24 cellular contexts compared by ENCODE assay signal in the genomic region with DNA sequence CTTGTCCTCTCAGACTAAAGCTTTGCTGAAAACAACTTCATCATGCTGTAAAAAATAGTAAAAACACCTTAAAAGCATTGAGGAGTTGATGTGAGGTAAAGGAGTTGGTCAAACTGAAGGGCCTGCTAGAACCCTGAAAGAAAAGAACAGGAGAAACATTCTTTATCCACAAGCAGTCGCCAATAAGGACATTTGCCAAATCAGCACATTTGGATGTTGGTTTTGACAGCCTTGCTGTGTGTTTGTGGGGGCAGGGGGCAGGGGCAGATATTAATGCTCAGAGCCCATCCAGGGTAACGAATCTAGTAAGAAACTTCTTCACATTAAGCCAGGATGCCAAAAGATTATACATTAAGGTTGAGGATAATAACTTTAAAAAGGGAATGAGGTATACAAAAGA.
A peak's percentile ranks its signal among the peaks of the same experiment; 100 is the strongest.
DNase-seq lines count a peak whose midpoint lies in the region; ATAC-seq, FAIRE-seq and TF ChIP-seq lines count a peak whose summit lies in the region.
"Had no signal": no experiment of that assay in that cellular context is flagged by ENCODE, and none has a peak within 500 bp of the region (broad histone marks: within the 10 kb centered on the region; RNA-seq: fewer than 3 reads in every experiment).

No MANE protein-coding gene starts in this region.

- dilution Hi-C loops in IMR-90 (cut with HindIII; ENCODE audit: low sequenced_read_pairs, unreplicated experiment), result no loop called here

- H3K4me2 ChIP-seq in HepG2 (ENCODE audit: low read depth, low read length), result no peak overlapping the region
- H3K4me2 ChIP-seq in IMR-90 (ENCODE audit: low read depth, low read length), result no peak overlapping the region
- H3K4me2 ChIP-seq: BLaER1 had no signal

- H4K20me1 ChIP-seq in HepG2 (ENCODE audit: insufficient read depth, low read length), result no peaks in the 10 kb centered on the region
- H4K20me1 ChIP-seq in IMR-90 (ENCODE audit: insufficient read depth, low read length), result no peaks in the 10 kb centered on the region
- H4K20me1 ChIP-seq: BLaER1 had no signal

- TF ChIP-seq POLR2A in HepG2 (IDR thresholded peaks at IDR 0.05; ENCODE audit: insufficient read depth in 1 of 2, low read depth in 2 of 2, low read length in 2 of 2) (no peak), right lobe of liver (IDR thresholded peaks at IDR 0.05) (no peak), IMR-90 (IDR thresholded peaks at IDR 0.05; ENCODE audit: low read depth, low read length) (no peak)

- H3K4me1 ChIP-seq in HepG2 (ENCODE audit: insufficient read depth, low read length) (no peaks in the 10 kb centered on the region), right lobe of liver (no peaks in the 10 kb centered on the region), IMR-90 (ENCODE audit: control insufficient read depth, insufficient read depth, low read length) (no peaks in the 10 kb centered on the region)
- H3K4me1 ChIP-seq: BE2C, BLaER1 had no signal

- CTCF ChIA-PET in HepG2 (lab: Yijun Ruan, JAX; ENCODE audit: low intra/inter-chr PET ratio, low total read pairs), result no interaction called here
- CTCF ChIA-PET in IMR-90 (lab: Yijun Ruan, JAX), result interaction anchor here (0.6 kb wide), 1 partner anchor 55 kb away, joined by 12 read pairs; no protein-coding TSS in a partner anchor

- H3K23ac ChIP-seq in IMR-90 (ENCODE audit: low read depth, low read length), result no peak overlapping the region

- 3% methylated on average over 2 of the region's 2 CpGs for WGBS in HepG2 (ENCODE audit: low lambda C conversion rate)
- WGBS in right lobe of liver (ENCODE audit: insufficient coverage, low coverage, low lambda C conversion rate, missing lambda C conversion rate), result 43% methylated on average over 2 of the region's 2 CpGs
- WGBS in IMR-90 (ENCODE audit: extremely low coverage in 2 of 2, insufficient read length in 1 of 2), 2 experiments, result no CpG with 5 or more reads among the region's 2 CpGs

- H3K79me1 ChIP-seq in IMR-90 (ENCODE audit: low read depth in 1 of 2, low read length in 2 of 2), result no peaks in the 10 kb centered on the region

- no peak overlapping the region for H3K18ac ChIP-seq in IMR-90 (ENCODE audit: low read depth, low read length)

- no peak overlapping the region for H2AFZ ChIP-seq in HepG2 (ENCODE audit: low read length)
- no peak overlapping the region for H2AFZ ChIP-seq in IMR-90 (replicated peaks; ENCODE audit: low read length, poor library complexity)

- H2AK9ac ChIP-seq in IMR-90 (replicated peaks; ENCODE audit: low read depth, low read length, poor library complexity), result no peak overlapping the region

- POLR2A ChIA-PET in HepG2 (lab: Yijun Ruan, JAX), result no interaction called here
- POLR2A ChIA-PET in IMR-90 (lab: Charles Lee; ENCODE audit: unreplicated experiment), result interaction anchor here (0.6 kb wide), 1 partner anchor 1287 kb away, joined by 3 read pairs; no protein-coding TSS in a partner anchor

- no peak overlapping the region for H2BK5ac ChIP-seq in IMR-90 (ENCODE audit: low read depth, low read length, poor library complexity, severe bottlenecking)

- H3K9me3 ChIP-seq in HepG2 (ENCODE audit: low read length) (peaks cover 41% of the 10 kb centered on the region), right lobe of liver (peaks cover 0 to 7% (median 0%) of the 10 kb centered on the region in 4 donors), IMR-90 (ENCODE audit: control insufficient read depth, insufficient read depth, low read length) (no peaks in the 10 kb centered on the region; the same call in 1 of the 2 replicates)

- no peak overlapping the region for H3K56ac ChIP-seq in IMR-90 (ENCODE audit: extremely low read depth, insufficient read depth, low read length)

- ATAC-seq in HepG2 (no peak), right lobe of liver (no peak), IMR-90 (ENCODE audit: low read depth) (no peak), GM18858 (IDR thresholded peaks at IDR 0.05; ENCODE audit: unreplicated experiment) (no peak)
- ATAC-seq: GM12878 had no signal

- H2AK5ac ChIP-seq in IMR-90 (ENCODE audit: low read depth, low read length), result no peak overlapping the region

- H2BK15ac ChIP-seq in IMR-90 (ENCODE audit: low read depth, low read length), result no peak overlapping the region

- no peak overlapping the region for H2BK120ac ChIP-seq in IMR-90 (ENCODE audit: low read depth, low read length)

- BruUV-seq in HepG2 (replicated peaks; lab: Mats Ljungman, UMichigan) (no TSS peak), IMR-90 (replicated peaks; lab: Mats Ljungman, UMichigan) (no TSS peak)

- in situ Hi-C loops in HepG2 (cut with HindIII; ENCODE audit: extremely low pct_ligation_motif_present, low pct_unique_long_range_greater_than_20kb), result no loop called here
- in situ Hi-C loops in IMR-90 (cut with MboI; ENCODE audit: low sequenced_read_pairs), result no loop called here
- in situ Hi-C loops in GM13977 (cut with MboI; ENCODE audit: low pct_unique_long_range_greater_than_20kb, low sequenced_read_pairs, unreplicated experiment), result no loop called here

- H4K8ac ChIP-seq in IMR-90 (ENCODE audit: low read depth in 2 of 2, low read length in 2 of 2), result no peak overlapping the region

- no peak overlapping the region for H3K4ac ChIP-seq in IMR-90 (ENCODE audit: low read depth, low read length)

- no peak overlapping the region for H3K9ac ChIP-seq in HepG2 (ENCODE audit: insufficient read depth, low read depth, low read length)
- no peak overlapping the region for H3K9ac ChIP-seq in IMR-90 (ENCODE audit: low read depth, low read length)
- H3K9ac ChIP-seq: BLaER1 had no signal

- H3K4me3 ChIP-seq in HepG2 (replicated peaks in 1 of 3; ENCODE audit: insufficient read depth in 1 of 3, low read depth in 2 of 3, low read length in 3 of 3) (no peak overlapping the region), right lobe of liver (no peak overlapping the region), IMR-90 (ENCODE audit: insufficient read depth, low read depth, low read length) (no peak overlapping the region)
- H3K4me3 ChIP-seq: BLaER1, GM12878 had no signal

- H3K79me2 ChIP-seq in HepG2 (ENCODE audit: insufficient read depth, low read length), result no peaks in the 10 kb centered on the region

- H3K14ac ChIP-seq in IMR-90 (replicated peaks; ENCODE audit: low read depth, low read length), result no peak overlapping the region

- H4K5ac ChIP-seq in IMR-90 (ENCODE audit: low read depth, low read length), result no peak overlapping the region

- TF ChIP-seq CTCF in HepG2 (CRISPR knock-in tag; IDR thresholded peaks at IDR 0.05) (no peak), right lobe of liver (IDR thresholded peaks at IDR 0.05) (no peak), IMR-90 (conservative IDR thresholded peaks at IDR 0.05; ENCODE audit: low read depth, low read length) (no peak), GM13977 (IDR thresholded peaks at IDR 0.05; ENCODE audit: extremely low read depth, insufficient read depth, missing control alignments) (no peak)

- H3K36me3 ChIP-seq in HepG2 (replicated peaks in 1 of 2; ENCODE audit: control insufficient read depth in 1 of 2, insufficient read depth in 2 of 2, low read length in 2 of 2) (no peaks in the 10 kb centered on the region), right lobe of liver (no peaks in the 10 kb centered on the region), IMR-90 (ENCODE audit: control insufficient read depth, insufficient read depth, low read length) (no peaks in the 10 kb centered on the region)
- H3K36me3 ChIP-seq: BE2C, BLaER1 had no signal

- intact Hi-C loops in HepG2 (cut with micrococcal nuclease; ENCODE audit: unreplicated experiment), result no loop called here
- intact Hi-C loops in right lobe of liver (cut with DNase I), result no loop called here
- intact Hi-C loops in IMR-90 (cut with micrococcal nuclease), result no loop called here

- no peak overlapping the region for H2BK20ac ChIP-seq in IMR-90 (ENCODE audit: low read depth, low read length)

- H3K9me1 ChIP-seq in IMR-90 (ENCODE audit: insufficient read depth, low read length), result no peaks in the 10 kb centered on the region

- H4K91ac ChIP-seq in IMR-90 (ENCODE audit: insufficient read depth, low read depth, low read length), result no peak overlapping the region

- TF ChIP-seq RAD21 in HepG2 (CRISPR knock-in tag; IDR thresholded peaks at IDR 0.05) (no peak), IMR-90 (IDR thresholded peaks at IDR 0.05; ENCODE audit: low read length) (no peak)

- H3K27ac ChIP-seq in HepG2 (ENCODE audit: extremely low read length, insufficient read depth, low read length) (no peak overlapping the region), right lobe of liver (no peak overlapping the region), IMR-90 (ENCODE audit: insufficient read depth, low read length) (no peak overlapping the region)
- H3K27ac ChIP-seq: 22Rv1, BLaER1 had no signal

- DNase-seq in HepG2 (ENCODE audit: low spot score), result no peak
- no peak for DNase-seq in right lobe of liver
- DNase-seq in IMR-90, result no peak
- peak; percentile 2 for DNase-seq in islet precursor cell
- no peak for DNase-seq in GM13977 (ENCODE audit: low spot score)
- DNase-seq: ACHN; BE2C; C1 segment of cervical spinal cord; CD4-positive, alpha-beta memory T cell; CD4-positive, CD25-positive, alpha-beta regulatory T cell; CD8-positive, alpha-beta memory T cell; COR-L47; DMS 273 treated with DMSO at 0.1 percent for 48 hours; DMS153; DMS53; DMS79; DND-41; EL; GDM1 had no signal

- no peak for TF ChIP-seq EP300 in HepG2 (IDR thresholded peaks at IDR 0.05; ENCODE audit: low read depth in 2 of 2, low read length in 2 of 2)
- TF ChIP-seq EP300 in HepG2 (CRISPR knock-in tag; IDR thresholded peaks at IDR 0.05; ENCODE audit: borderline replicate concordance), result no peak

- H3K27me3 ChIP-seq in HepG2 (ENCODE audit: control insufficient read depth in 1 of 2, insufficient read depth in 2 of 2, low read length in 2 of 2) (no peaks in the 10 kb centered on the region), right lobe of liver (no peaks in the 10 kb centered on the region), IMR-90 (ENCODE audit: control insufficient read depth, insufficient read depth, low read length) (no peaks in the 10 kb centered on the region)
- H3K27me3 ChIP-seq: BE2C, BLaER1 had no signal

- no peak for FAIRE-seq in HepG2 (lab: Jason Lieb, UNC)
- FAIRE-seq: GM12878, GM12892 had no signal

TF ChIP-seq in HepG2, 621 proteins besides CTCF, POLR2A, EP300 and RAD21 (continues in another document):
- TF ChIP-seq MAFF (IDR thresholded peaks at IDR 0.05; ENCODE audit: low read depth, low read length) (peak; percentile 84), MAFK (conservative IDR thresholded peaks at IDR 0.05 in 1 of 2, IDR thresholded peaks at IDR 0.05 in 1 of 2; ENCODE audit: low read length in 2 of 2) (peak; percentile 88 to 90), ZNF326 (CRISPR knock-in tag; IDR thresholded peaks at IDR 0.05; ENCODE audit: borderline replicate concordance) (no peak), AKAP8 (CRISPR knock-in tag; IDR thresholded peaks at IDR 0.05) (no peak), SP5 (CRISPR knock-in tag; IDR thresholded peaks at IDR 0.05; ENCODE audit: borderline replicate concordance, low read depth) (no peak)

TF ChIP-seq in IMR-90, 13 proteins besides CTCF, POLR2A, EP300 and RAD21:
- TF ChIP-seq CHD1 (IDR thresholded peaks at IDR 0.05; ENCODE audit: low read depth, low read length) (no peak), MAFK (IDR thresholded peaks at IDR 0.05; ENCODE audit: low read depth, low read length) (peak; percentile 62)
TF ChIP-seq in IMR-90: peak in this region for 1.
